In genomic region chr14:23366163-23366921, GRCh38 we compare ENCODE assay signal across 8 cellular contexts. TPM values are rescaled to one million over a fixed set of nuclear protein-coding genes. Genes with fewer than 3 reads are reported as not detected.
DNase-seq lines count a peak whose midpoint lies in the region; ATAC-seq, FAIRE-seq and TF ChIP-seq lines count a peak whose summit lies in the region.

No MANE protein-coding gene starts in this region.

- BruUV-seq in K562 (replicated peaks; lab: Mats Ljungman, UMichigan) = no TSS peak

- no peaks in the 10 kb centered on the region for H3K36me3 ChIP-seq in K562 (ENCODE audit: control insufficient read depth, insufficient read depth, low read length)
- no peaks in the 10 kb centered on the region for H3K36me3 ChIP-seq in iPS-15b (ENCODE audit: control insufficient read depth, insufficient read depth, low read length)
- no peaks in the 10 kb centered on the region for H3K36me3 ChIP-seq in sigmoid colon

- no peaks in the 10 kb centered on the region for H3K9me3 Mint-ChIP-seq in HFFc6

- in situ Hi-C loops in K562 (cut with MboI) = no loop called here

- H3K79me2 ChIP-seq in K562 (ENCODE audit: control insufficient read depth, insufficient read depth, low read length) = no peaks in the 10 kb centered on the region

- H3K4me1 ChIP-seq in K562 (replicated peaks in 1 of 2; ENCODE audit: control insufficient read depth in 2 of 2, insufficient read depth in 2 of 2, low read length in 2 of 2) = peaks cover 0 to 16% of the 10 kb centered on the region in 2 experiments; a peak in 3 of 5 replicates
- peaks cover 10% of the 10 kb centered on the region for H3K4me1 ChIP-seq in iPS-15b (ENCODE audit: control insufficient read depth, insufficient read depth, low read length)
- H3K4me1 ChIP-seq in sigmoid colon = peaks cover 0 to 54% (median 32%) of the 10 kb centered on the region in 4 donors

- peaks cover 13% of the 10 kb centered on the region for H3K4me1 Mint-ChIP-seq in HFFc6 (ENCODE audit: low read depth)

- WGBS in K562 (ENCODE audit: insufficient coverage, low coverage, missing lambda C conversion rate) = 12% methylated on average over 7 of the region's 48 CpGs
- 34 to 39% methylated on average over 48 of the region's 48 CpGs for WGBS in sigmoid colon, 2 donors

- POLR2A ChIA-PET in K562 (lab: Yijun Ruan, JAX) = interaction anchor here (0.6 to 0.8 kb wide), 2 partner anchors 8 to 39 kb away, joined by 3 read pairs; no protein-coding TSS in a partner anchor

- H3K27ac ChIP-seq in K562 (ENCODE audit: extremely low read depth, low read depth, low read length) = no peak overlapping the region
- peak overlapping the region; percentile 92 to 98 (median 94) for H3K27ac ChIP-seq in sigmoid colon

- H3K4me2 ChIP-seq in K562 (ENCODE audit: insufficient read depth, low read length) = no peak overlapping the region

- no peak for TF ChIP-seq POLR2A in K562 (conservative IDR thresholded peaks at IDR 0.05)
- peak; percentile 65 to 78 for TF ChIP-seq POLR2A in sigmoid colon (IDR thresholded peaks at IDR 0.05)

- no peak overlapping the region for H3K4me3 ChIP-seq in K562
- peak overlapping the region; percentile 78 for H3K4me3 ChIP-seq in iPS-15b (ENCODE audit: low read depth, low read length)
- H3K4me3 ChIP-seq in sigmoid colon = peak overlapping the region; percentile 42 to 75 (median 65)

- H3K9me1 ChIP-seq in K562 (ENCODE audit: control insufficient read depth, insufficient read depth, low read length) = no peaks in the 10 kb centered on the region

- no peaks in the 10 kb centered on the region; the same call in 1 of the 2 replicates for H4K20me1 ChIP-seq in K562 (replicated peaks; ENCODE audit: control insufficient read depth, insufficient read depth, low read length)

- H3K4me3 Mint-ChIP-seq in HFFc6 = peak overlapping the region; percentile 62

- peak; percentile 25 for DNase-seq in HFFc6
- DNase-seq in K562 (ENCODE audit: extremely low read depth in 1 of 4, low spot score in 3 of 4) = peak in 2 of 4 experiments; percentile 39 to 42
- DNase-seq in sigmoid colon = peak; percentile 90
- DNase-seq in activated naive CD4-positive, alpha-beta T cell treated with anti-CD3 and anti-CD28 coated beads, Interleukin-2, amount 50 U/mL, for 16 hours = no peak

- H3K27ac Mint-ChIP-seq in HFFc6 = peak overlapping the region; percentile 5; the same call in 1 of the 2 replicates

- no peak for FAIRE-seq in K562 (lab: Jason Lieb, UNC)

- no peak for TF ChIP-seq RAD21 in K562 (CRISPR knock-in tag; conservative IDR thresholded peaks at IDR 0.05 in 1 of 2, IDR thresholded peaks at IDR 0.05 in 1 of 2)

- peaks cover 10 to 37% of the 10 kb centered on the region in 2 experiments; a peak in 4 of 5 replicates for H3K27me3 ChIP-seq in K562 (ENCODE audit: control insufficient read depth in 2 of 2, insufficient read depth in 2 of 2, low read length in 2 of 2)
- peaks cover 47% of the 10 kb centered on the region for H3K27me3 ChIP-seq in iPS-15b (ENCODE audit: control insufficient read depth, insufficient read depth, low read length)
- no peaks in the 10 kb centered on the region for H3K27me3 ChIP-seq in sigmoid colon

- H3K9ac ChIP-seq in K562 (ENCODE audit: insufficient read depth in 1 of 2, low read depth in 2 of 2, low read length in 2 of 2) = no peak overlapping the region
- H3K9ac ChIP-seq in iPS-15b (ENCODE audit: low read depth, low read length) = peak overlapping the region; percentile 73

- no peak for TF ChIP-seq CTCF in HFFc6 (IDR thresholded peaks at IDR 0.05)
- TF ChIP-seq CTCF in K562 (IDR thresholded peaks at IDR 0.05 in 2 of 3, conservative IDR thresholded peaks at IDR 0.05 in 1 of 3; ENCODE audit: insufficient read depth in 2 of 3, low read depth in 1 of 3, low read length in 3 of 3) = no peak
- TF ChIP-seq CTCF in sigmoid colon (IDR thresholded peaks at IDR 0.05) = no peak

- H2AFZ ChIP-seq in K562 (ENCODE audit: low read depth, low read length) = no peak overlapping the region

- intact Hi-C loops in K562 (cut with micrococcal nuclease) (no loop called here), sigmoid colon (cut with DNase I) (loop anchor here (2.0 to 5.0 kb wide), 3 partner anchors 14 to 191 kb away; partner anchors contain the start of genes NGDN, SLC22A17 and THTPA)

- peak; percentile 45; the same call in 2 of the 3 replicates for ATAC-seq in K562
- no peak for ATAC-seq in GM19023 (IDR thresholded peaks at IDR 0.05; ENCODE audit: unreplicated experiment)
- ATAC-seq in GM18870 (IDR thresholded peaks at IDR 0.05; ENCODE audit: unreplicated experiment) = no peak
- no peak for ATAC-seq in HG03025 (IDR thresholded peaks at IDR 0.05; ENCODE audit: low FRiP score, unreplicated experiment)

- H3K36me3 Mint-ChIP-seq in HFFc6 (ENCODE audit: low read depth) = no peaks in the 10 kb centered on the region

- H3K27me3 Mint-ChIP-seq in HFFc6 (ENCODE audit: insufficient read depth) = peaks cover 35% of the 10 kb centered on the region

- CTCF ChIA-PET in K562 (lab: Yijun Ruan, JAX; ENCODE audit: low intra/inter-chr PET ratio) = interaction anchor here (0.7 kb wide), 1 partner anchor 102 kb away, joined by 3 read pairs; no protein-coding TSS in a partner anchor

- H3K9me3 ChIP-seq in K562 (replicated peaks; ENCODE audit: control insufficient read depth, insufficient read depth, low read depth, low read length) = no peaks in the 10 kb centered on the region
- H3K9me3 ChIP-seq in iPS-15b (ENCODE audit: control insufficient read depth, insufficient read depth, low read length) = no peaks in the 10 kb centered on the region
- H3K9me3 ChIP-seq in sigmoid colon = no peaks in the 10 kb centered on the region

- TF ChIP-seq EP300 in K562 (IDR thresholded peaks at IDR 0.05; ENCODE audit: low read length) (no peak), sigmoid colon (IDR thresholded peaks at IDR 0.05) (no peak)

RNA-seq across cellular contexts. Expression of gene EFS, which starts 1.4 kb away (rescaled TPM):
- 10 to 100 TPM in 5 of 6 experiments, 1 to 10 TPM in 1; 8.8 to 13.5 (median 12.3) TPM for total RNA-seq in HFFc6 (2021; fragmentation: NEBNext Ultra II Directional; extraction: Animal tissue kit (Norgen Biotek cat#: 25700))
- total RNA-seq in K562 (2011; cell fraction: chromatin; rRNA removed; ENCODE audit: low replicate concordance) = 0.14 and 0.19 TPM in 2 replicates
- 0.17 TPM in 1 of 2 replicates, not detected in the other for total RNA-seq in K562 (2011; cell fraction: nucleolus; rRNA removed)
- not detected in 2 replicates for total RNA-seq in K562 (2011; cell fraction: nucleoplasm; rRNA removed)
- not detected in 2 replicates for total RNA-seq in K562 (2014; rRNA removed)
- total RNA-seq in K562 (2014; rRNA removed; fragmentation: Illumina TruSeq; extraction: Trizol) = not detected in 2 replicates
- total RNA-seq in K562 (2015; rRNA removed; fragmentation: Illumina TruSeq; extraction: Trizol) = not detected in 2 replicates
- total RNA-seq in K562 (2021) = 0.07 TPM in 1 of 2 replicates, not detected in the other
- 0.03 and 0.08 TPM in 2 replicates for polyA plus RNA-seq in K562 (2011; rRNA removed)
- polyA plus RNA-seq in K562 (2011; cell fraction: cytosol; rRNA removed) = 0.09 TPM in 2 replicates
- polyA plus RNA-seq in K562 (2011; cell fraction: nucleus; rRNA removed) = 0.42 and 0.44 TPM in 2 replicates
- 0.03 TPM in 1 of 2 replicates, not detected in the other for polyA plus RNA-seq in K562 (2012)
- not detected in 2 replicates for polyA plus RNA-seq in K562 (2014; fragmentation: Illumina TruSeq; extraction: Trizol)
- not detected for polyA plus RNA-seq in K562 (2014; fragmentation: Nextera tagmentation; extraction: Ambion mirVana)
- polyA plus RNA-seq in K562 (2014; rRNA removed) = 0.01 TPM in 1 of 2 replicates, not detected in the other
- not detected in 2 replicates for polyA minus RNA-seq in K562 (2011; rRNA and poly(A)+ RNA removed)
- not detected in 2 replicates for polyA minus RNA-seq in K562 (2011; cell fraction: cytosol; rRNA and poly(A)+ RNA removed)
- polyA minus RNA-seq in K562 (2011; cell fraction: nucleus; rRNA and poly(A)+ RNA removed) = 0.11 TPM in 1 of 2 replicates, not detected in the other
- 10 to 100 TPM in 3 of 4 donors, 1 to 10 TPM in 1; 10.0 to 19.9 (median 11.5) TPM for total RNA-seq in sigmoid colon
- 1 to 10 TPM in 2 of 3 donors, under 1 TPM in 1; 0.46 to 3.0 (median 2.9) TPM for polyA plus RNA-seq in sigmoid colon

RNA-seq across cellular contexts. Expression of gene IL25, which starts 6.3 kb away (rescaled TPM):
- not detected for total RNA-seq in HFFc6 (2021; fragmentation: NEBNext Ultra II Directional; extraction: Animal tissue kit (Norgen Biotek cat#: 25700))
- total RNA-seq in K562 (2011; cell fraction: chromatin; rRNA removed; ENCODE audit: low replicate concordance) = not detected in 2 replicates
- not detected in 2 replicates for total RNA-seq in K562 (2011; cell fraction: nucleolus; rRNA removed)
- not detected in 2 replicates for total RNA-seq in K562 (2011; cell fraction: nucleoplasm; rRNA removed)
- not detected in 2 replicates for total RNA-seq in K562 (2014; rRNA removed)
- not detected in 2 replicates for total RNA-seq in K562 (2014; rRNA removed; fragmentation: Illumina TruSeq; extraction: Trizol)
- not detected in 2 replicates for total RNA-seq in K562 (2015; rRNA removed; fragmentation: Illumina TruSeq; extraction: Trizol)
- total RNA-seq in K562 (2021) = not detected in 2 replicates
- polyA plus RNA-seq in K562 (2011; rRNA removed) = not detected in 2 replicates
- not detected in 2 replicates for polyA plus RNA-seq in K562 (2011; cell fraction: cytosol; rRNA removed)
- not detected in 2 replicates for polyA plus RNA-seq in K562 (2011; cell fraction: nucleus; rRNA removed)
- not detected in 2 replicates for polyA plus RNA-seq in K562 (2012)
- not detected in 2 replicates for polyA plus RNA-seq in K562 (2014; fragmentation: Illumina TruSeq; extraction: Trizol)
- not detected for polyA plus RNA-seq in K562 (2014; fragmentation: Nextera tagmentation; extraction: Ambion mirVana)
- not detected in 2 replicates for polyA plus RNA-seq in K562 (2014; rRNA removed)
- polyA minus RNA-seq in K562 (2011; rRNA and poly(A)+ RNA removed) = not detected in 2 replicates
- polyA minus RNA-seq in K562 (2011; cell fraction: cytosol; rRNA and poly(A)+ RNA removed) = not detected in 2 replicates
- not detected in 2 replicates for polyA minus RNA-seq in K562 (2011; cell fraction: nucleus; rRNA and poly(A)+ RNA removed)
- total RNA-seq in sigmoid colon = not detected
- not detected for polyA plus RNA-seq in sigmoid colon

RNA-seq across cellular contexts. Expression of gene CMTM5, which starts 10.5 kb away (rescaled TPM):
- not detected for total RNA-seq in HFFc6 (2021; fragmentation: NEBNext Ultra II Directional; extraction: Animal tissue kit (Norgen Biotek cat#: 25700))
- total RNA-seq in K562 (2011; cell fraction: chromatin; rRNA removed; ENCODE audit: low replicate concordance) = not detected in 2 replicates
- 0.13 TPM in 1 of 2 replicates, not detected in the other for total RNA-seq in K562 (2011; cell fraction: nucleolus; rRNA removed)
- total RNA-seq in K562 (2011; cell fraction: nucleoplasm; rRNA removed) = not detected in 2 replicates
- total RNA-seq in K562 (2014; rRNA removed) (not detected in 2 replicates), K562 (2014; rRNA removed; fragmentation: Illumina TruSeq; extraction: Trizol) (not detected in 2 replicates), K562 (2015; rRNA removed; fragmentation: Illumina TruSeq; extraction: Trizol) (not detected in 2 replicates), K562 (2021) (not detected in 2 replicates), sigmoid colon (1 to 10 TPM; 1.8 to 4.6 (median 3.8) TPM)
- polyA plus RNA-seq in K562 (2011; rRNA removed) (0.09 and 0.21 TPM in 2 replicates), K562 (2014; fragmentation: Illumina TruSeq; extraction: Trizol) (not detected in 2 replicates), K562 (2014; fragmentation: Nextera tagmentation; extraction: Ambion mirVana) (not detected), K562 (2014; rRNA removed) (not detected in 2 replicates), sigmoid colon (1 to 10 TPM in 1 of 3 donors, not detected in 2; 1.2 TPM)
- polyA plus RNA-seq in K562 (2011; cell fraction: cytosol; rRNA removed) = 1.1 TPM in 1 of 2 replicates, not detected in the other
- polyA plus RNA-seq in K562 (2011; cell fraction: nucleus; rRNA removed) = 0.21 and 0.58 TPM in 2 replicates
- polyA plus RNA-seq in K562 (2012) = 0.17 TPM in 1 of 2 replicates, not detected in the other
- polyA minus RNA-seq in K562 (2011; rRNA and poly(A)+ RNA removed) = not detected in 2 replicates
- polyA minus RNA-seq in K562 (2011; cell fraction: cytosol; rRNA and poly(A)+ RNA removed) = not detected in 2 replicates
- polyA minus RNA-seq in K562 (2011; cell fraction: nucleus; rRNA and poly(A)+ RNA removed) = not detected in 2 replicates

RNA-seq across cellular contexts. Expression of gene SLC22A17, which starts 13.7 kb away (rescaled TPM):
- 10 to 100 TPM; 11.7 to 15.6 (median 13.1) TPM for total RNA-seq in HFFc6 (2021; fragmentation: NEBNext Ultra II Directional; extraction: Animal tissue kit (Norgen Biotek cat#: 25700))
- total RNA-seq in K562 (2011; cell fraction: chromatin; rRNA removed; ENCODE audit: low replicate concordance) = 0.48 and 1.3 TPM in 2 replicates
- total RNA-seq in K562 (2011; cell fraction: nucleolus; rRNA removed) = 0.50 and 1.1 TPM in 2 replicates
- total RNA-seq in K562 (2011; cell fraction: nucleoplasm; rRNA removed) = 0.37 and 0.53 TPM in 2 replicates
- 0.09 and 0.12 TPM in 2 replicates for total RNA-seq in K562 (2014; rRNA removed)
- not detected in 2 replicates for total RNA-seq in K562 (2014; rRNA removed; fragmentation: Illumina TruSeq; extraction: Trizol)
- not detected in 2 replicates for total RNA-seq in K562 (2015; rRNA removed; fragmentation: Illumina TruSeq; extraction: Trizol)
- 0.18 TPM in 1 of 2 replicates, not detected in the other for total RNA-seq in K562 (2021)
- 0.19 TPM in 1 of 2 replicates, not detected in the other for polyA plus RNA-seq in K562 (2011; rRNA removed)
- 0.24 TPM in 1 of 2 replicates, not detected in the other for polyA plus RNA-seq in K562 (2011; cell fraction: cytosol; rRNA removed)
- 0.72 and 1.4 TPM in 2 replicates for polyA plus RNA-seq in K562 (2011; cell fraction: nucleus; rRNA removed)
- polyA plus RNA-seq in K562 (2012) = 0.14 and 0.36 TPM in 2 replicates
- 0.06 and 0.07 TPM in 2 replicates for polyA plus RNA-seq in K562 (2014; fragmentation: Illumina TruSeq; extraction: Trizol)
- polyA plus RNA-seq in K562 (2014; fragmentation: Nextera tagmentation; extraction: Ambion mirVana) = not detected
- 0.04 TPM in 1 of 2 replicates, not detected in the other for polyA plus RNA-seq in K562 (2014; rRNA removed)
- not detected in 2 replicates for polyA minus RNA-seq in K562 (2011; rRNA and poly(A)+ RNA removed)
- not detected in 2 replicates for polyA minus RNA-seq in K562 (2011; cell fraction: cytosol; rRNA and poly(A)+ RNA removed)
- not detected in 2 replicates for polyA minus RNA-seq in K562 (2011; cell fraction: nucleus; rRNA and poly(A)+ RNA removed)
- 10 to 100 TPM; 18.1 to 38.8 (median 26.3) TPM for total RNA-seq in sigmoid colon
- 10 to 100 TPM in 1 of 3 donors, under 1 TPM in 2; 0.60 to 10.6 (median 0.92) TPM for polyA plus RNA-seq in sigmoid colon

RNA-seq across cellular contexts. Expression of gene MYH6, which starts 41.7 kb away (rescaled TPM):
- total RNA-seq in HFFc6 (2021; fragmentation: NEBNext Ultra II Directional; extraction: Animal tissue kit (Norgen Biotek cat#: 25700)) = not detected
- total RNA-seq in K562 (2011; cell fraction: chromatin; rRNA removed; ENCODE audit: low replicate concordance) = 0.09 TPM in 1 of 2 replicates, not detected in the other
- not detected in 2 replicates for total RNA-seq in K562 (2011; cell fraction: nucleolus; rRNA removed)
- not detected in 2 replicates for total RNA-seq in K562 (2011; cell fraction: nucleoplasm; rRNA removed)
- total RNA-seq in K562 (2014; rRNA removed) (not detected in 2 replicates), K562 (2014; rRNA removed; fragmentation: Illumina TruSeq; extraction: Trizol) (not detected in 2 replicates), K562 (2015; rRNA removed; fragmentation: Illumina TruSeq; extraction: Trizol) (not detected in 2 replicates), K562 (2021) (not detected in 2 replicates), sigmoid colon (not detected)
- polyA plus RNA-seq in K562 (2011; rRNA removed) (not detected in 2 replicates), K562 (2014; fragmentation: Illumina TruSeq; extraction: Trizol) (not detected in 2 replicates), K562 (2014; fragmentation: Nextera tagmentation; extraction: Ambion mirVana) (not detected), K562 (2014; rRNA removed) (not detected in 2 replicates), sigmoid colon (1 to 10 TPM; 1.5 to 4.9 (median 3.0) TPM)
- 0.04 TPM in 1 of 2 replicates, not detected in the other for polyA plus RNA-seq in K562 (2011; cell fraction: cytosol; rRNA removed)
- polyA plus RNA-seq in K562 (2011; cell fraction: nucleus; rRNA removed) = 0.03 and 0.04 TPM in 2 replicates
- polyA plus RNA-seq in K562 (2012) = 0.03 TPM in 2 replicates
- polyA minus RNA-seq in K562 (2011; rRNA and poly(A)+ RNA removed) = 0.12 TPM in 1 of 2 replicates, not detected in the other
- not detected in 2 replicates for polyA minus RNA-seq in K562 (2011; cell fraction: cytosol; rRNA and poly(A)+ RNA removed)
- not detected in 2 replicates for polyA minus RNA-seq in K562 (2011; cell fraction: nucleus; rRNA and poly(A)+ RNA removed)

Comparison
In these comparisons a context has a peak if more than half of its experiments do, and no peak if none do; other contexts are left out.
1. RNA of gene EFS, which starts 1.4 kb away (total RNA-seq): 10.0 to 19.9 TPM in sigmoid colon and 8.8 to 13.5 TPM in HFFc6; 0.07 to 0.19 TPM in K562; every median in the first group is over 4 times any median in the second.